Comparison of ENCODE assay signal across 1 cellular context in the genomic region with DNA sequence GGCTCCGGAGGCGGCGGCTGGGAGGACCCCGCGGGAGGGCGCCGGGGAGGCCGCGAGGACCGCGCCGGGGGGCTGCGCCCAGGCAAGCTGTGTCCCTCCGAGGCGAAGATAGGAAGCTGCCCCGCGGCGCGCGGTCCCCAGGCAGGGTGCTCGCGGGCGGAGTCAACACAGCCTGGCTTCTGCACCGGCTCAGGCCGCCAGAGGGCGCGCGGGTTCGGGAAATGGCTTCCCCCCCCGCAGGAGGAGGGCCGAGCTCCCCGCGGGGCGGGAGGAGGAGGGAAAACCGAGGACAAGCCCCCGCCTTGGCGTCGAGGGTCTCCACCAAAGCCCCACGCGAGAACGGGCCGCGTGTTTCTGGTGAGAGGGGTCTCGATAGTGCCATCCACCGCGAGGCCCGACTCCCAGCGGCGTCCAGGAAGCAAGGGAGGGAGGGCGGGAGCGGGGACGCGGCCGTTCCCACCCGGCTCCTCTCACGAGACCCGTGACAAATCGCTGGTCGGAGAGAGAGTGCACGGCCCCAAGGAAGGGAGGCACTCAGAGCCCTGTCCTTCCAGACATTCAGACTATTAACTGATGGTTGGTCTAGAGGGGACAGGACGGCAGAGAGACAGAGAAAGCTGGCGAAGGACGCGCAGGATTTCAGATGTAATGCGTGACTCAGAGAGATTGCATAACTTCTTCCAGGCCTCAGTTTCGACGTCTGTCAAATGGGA.
A peak's percentile ranks its signal among the peaks of the same experiment; 100 is the strongest.
TF ChIP-seq lines count a peak whose summit lies in the region.

No MANE protein-coding gene starts in this region.

TF ChIP-seq in HepG2, 621 proteins besides CTCF, POLR2A, EP300 and RAD21 (continued from another document and continues in another):
- no peak for TF ChIP-seq LRRFIP1 (CRISPR knock-in tag; conservative IDR thresholded peaks at IDR 0.05)
- 0 out of 2 replicates have a peak, but pooled peaks have one; percentile 46 for TF ChIP-seq THAP9 (CRISPR knock-in tag; IDR thresholded peaks at IDR 0.05; ENCODE audit: borderline replicate concordance)
- TF ChIP-seq, protein P1, sequence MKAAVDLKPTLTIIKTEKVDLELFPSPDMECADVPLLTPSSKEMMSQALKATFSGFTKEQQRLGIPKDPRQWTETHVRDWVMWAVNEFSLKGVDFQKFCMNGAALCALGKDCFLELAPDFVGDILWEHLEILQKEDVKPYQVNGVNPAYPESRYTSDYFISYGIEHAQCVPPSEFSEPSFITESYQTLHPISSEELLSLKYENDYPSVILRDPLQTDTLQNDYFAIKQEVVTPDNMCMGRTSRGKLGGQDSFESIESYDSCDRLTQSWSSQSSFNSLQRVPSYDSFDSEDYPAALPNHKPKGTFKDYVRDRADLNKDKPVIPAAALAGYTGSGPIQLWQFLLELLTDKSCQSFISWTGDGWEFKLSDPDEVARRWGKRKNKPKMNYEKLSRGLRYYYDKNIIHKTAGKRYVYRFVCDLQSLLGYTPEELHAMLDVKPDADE (CRISPR knock-in tag; IDR thresholded peaks at IDR 0.05): no peak
- TF ChIP-seq ZFAT (CRISPR knock-in tag; conservative IDR thresholded peaks at IDR 0.05): no peak
- TF ChIP-seq ZSCAN12 (CRISPR knock-in tag; IDR thresholded peaks at IDR 0.05): no peak
- peak; percentile 54; the same call in 1 of the 2 replicates for TF ChIP-seq ZNF782 (CRISPR knock-in tag; IDR thresholded peaks at IDR 0.05; ENCODE audit: borderline replicate concordance)
- TF ChIP-seq SNAPC5 (CRISPR knock-in tag; IDR thresholded peaks at IDR 0.05; ENCODE audit: borderline replicate concordance): peak; percentile 38; the same call in 1 of the 2 replicates
- no peak for TF ChIP-seq ZNF460 (CRISPR knock-in tag; IDR thresholded peaks at IDR 0.05; ENCODE audit: borderline replicate concordance)
- TF ChIP-seq ZNF205 (CRISPR knock-in tag; IDR thresholded peaks at IDR 0.05): no peak
- no peak for TF ChIP-seq DNMT1 (CRISPR knock-in tag; IDR thresholded peaks at IDR 0.05)
- TF ChIP-seq, protein P2, sequence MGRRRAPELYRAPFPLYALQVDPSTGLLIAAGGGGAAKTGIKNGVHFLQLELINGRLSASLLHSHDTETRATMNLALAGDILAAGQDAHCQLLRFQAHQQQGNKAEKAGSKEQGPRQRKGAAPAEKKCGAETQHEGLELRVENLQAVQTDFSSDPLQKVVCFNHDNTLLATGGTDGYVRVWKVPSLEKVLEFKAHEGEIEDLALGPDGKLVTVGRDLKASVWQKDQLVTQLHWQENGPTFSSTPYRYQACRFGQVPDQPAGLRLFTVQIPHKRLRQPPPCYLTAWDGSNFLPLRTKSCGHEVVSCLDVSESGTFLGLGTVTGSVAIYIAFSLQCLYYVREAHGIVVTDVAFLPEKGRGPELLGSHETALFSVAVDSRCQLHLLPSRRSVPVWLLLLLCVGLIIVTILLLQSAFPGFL (CRISPR knock-in tag; IDR thresholded peaks at IDR 0.05): no peak
- 0 out of 2 replicates have a peak, but pooled peaks have one; percentile 73 for TF ChIP-seq SAFB2 (CRISPR knock-in tag; IDR thresholded peaks at IDR 0.05; ENCODE audit: borderline replicate concordance, low read depth)
- TF ChIP-seq, protein P3, sequence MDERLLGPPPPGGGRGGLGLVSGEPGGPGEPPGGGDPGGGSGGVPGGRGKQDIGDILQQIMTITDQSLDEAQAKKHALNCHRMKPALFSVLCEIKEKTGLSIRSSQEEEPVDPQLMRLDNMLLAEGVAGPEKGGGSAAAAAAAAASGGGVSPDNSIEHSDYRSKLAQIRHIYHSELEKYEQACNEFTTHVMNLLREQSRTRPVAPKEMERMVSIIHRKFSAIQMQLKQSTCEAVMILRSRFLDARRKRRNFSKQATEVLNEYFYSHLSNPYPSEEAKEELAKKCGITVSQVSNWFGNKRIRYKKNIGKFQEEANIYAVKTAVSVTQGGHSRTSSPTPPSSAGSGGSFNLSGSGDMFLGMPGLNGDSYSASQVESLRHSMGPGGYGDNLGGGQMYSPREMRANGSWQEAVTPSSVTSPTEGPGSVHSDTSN (CRISPR knock-in tag; IDR thresholded peaks at IDR 0.05): no peak
- TF ChIP-seq HIVEP1 (CRISPR knock-in tag; IDR thresholded peaks at IDR 0.05): no peak
- peak; percentile 43 for TF ChIP-seq ASH2L (IDR thresholded peaks at IDR 0.05; ENCODE audit: insufficient read length, low read depth, low read length)
- TF ChIP-seq CBX1 (IDR thresholded peaks at IDR 0.05; ENCODE audit: low read depth): peak; percentile 62
- peak; percentile 91 for TF ChIP-seq ATF7-NPFF (CRISPR knock-in tag; IDR thresholded peaks at IDR 0.05; ENCODE audit: low read depth)
- TF ChIP-seq ESRRA (CRISPR knock-in tag; IDR thresholded peaks at IDR 0.05; ENCODE audit: low read depth): 0 out of 2 replicates have a peak, but pooled peaks have one; percentile 49
- no peak for TF ChIP-seq SMARCC2 (IDR thresholded peaks at IDR 0.05)
- peak; percentile 61; the same call in 1 of the 2 replicates for TF ChIP-seq SMYD3 (CRISPR knock-in tag; IDR thresholded peaks at IDR 0.05)
- TF ChIP-seq NAIF1 (CRISPR knock-in tag; IDR thresholded peaks at IDR 0.05; ENCODE audit: borderline replicate concordance): no peak
- no peak for TF ChIP-seq ZNF639 (CRISPR knock-in tag; conservative IDR thresholded peaks at IDR 0.05)
- no peak for TF ChIP-seq AGO2 (optimal IDR thresholded peaks at IDR 0.05; ENCODE audit: low read depth, low read length)
- no peak for TF ChIP-seq KLF11 (CRISPR knock-in tag; IDR thresholded peaks at IDR 0.05)
- no peak for TF ChIP-seq CREB3 (CRISPR knock-in tag; IDR thresholded peaks at IDR 0.05)
- TF ChIP-seq, protein P4, sequence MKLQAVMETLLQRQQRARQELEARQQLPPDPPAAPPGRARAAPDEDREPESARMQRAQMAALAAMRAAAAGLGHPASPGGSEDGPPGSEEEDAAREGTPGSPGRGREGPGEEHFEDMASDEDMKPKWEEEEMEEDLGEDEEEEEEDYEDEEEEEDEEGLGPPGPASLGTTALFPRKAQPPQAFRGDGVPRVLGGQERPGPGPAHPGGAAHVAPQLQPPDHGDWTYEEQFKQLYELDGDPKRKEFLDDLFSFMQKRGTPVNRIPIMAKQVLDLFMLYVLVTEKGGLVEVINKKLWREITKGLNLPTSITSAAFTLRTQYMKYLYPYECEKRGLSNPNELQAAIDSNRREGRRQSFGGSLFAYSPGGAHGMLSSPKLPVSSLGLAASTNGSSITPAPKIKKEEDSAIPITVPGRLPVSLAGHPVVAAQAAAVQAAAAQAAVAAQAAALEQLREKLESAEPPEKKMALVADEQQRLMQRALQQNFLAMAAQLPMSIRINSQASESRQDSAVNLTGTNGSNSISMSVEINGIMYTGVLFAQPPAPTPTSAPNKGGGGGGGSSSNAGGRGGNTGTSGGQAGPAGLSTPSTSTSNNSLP (IDR thresholded peaks at IDR 0.05; ENCODE audit: low read depth, low read length): peak; percentile 13; the same call in 1 of the 2 replicates
- no peak for TF ChIP-seq MATR3 (CRISPR knock-in tag; IDR thresholded peaks at IDR 0.05)
- TF ChIP-seq, protein P5, sequence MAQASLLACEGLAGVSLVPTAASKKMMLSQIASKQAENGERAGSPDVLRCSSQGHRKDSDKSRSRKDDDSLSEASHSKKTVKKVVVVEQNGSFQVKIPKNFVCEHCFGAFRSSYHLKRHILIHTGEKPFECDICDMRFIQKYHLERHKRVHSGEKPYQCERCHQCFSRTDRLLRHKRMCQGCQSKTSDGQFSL (CRISPR knock-in tag; IDR thresholded peaks at IDR 0.05): peak; percentile 100
- no peak for TF ChIP-seq IRX3 (CRISPR knock-in tag; IDR thresholded peaks at IDR 0.05; ENCODE audit: borderline replicate concordance, low read depth)
- 0 out of 2 replicates have a peak, but pooled peaks have one; percentile 29 for TF ChIP-seq ATF3 (CRISPR knock-in tag; IDR thresholded peaks at IDR 0.05)
- no peak for TF ChIP-seq ZNF329 (CRISPR knock-in tag; IDR thresholded peaks at IDR 0.05; ENCODE audit: low read depth)
- TF ChIP-seq, protein P6, sequence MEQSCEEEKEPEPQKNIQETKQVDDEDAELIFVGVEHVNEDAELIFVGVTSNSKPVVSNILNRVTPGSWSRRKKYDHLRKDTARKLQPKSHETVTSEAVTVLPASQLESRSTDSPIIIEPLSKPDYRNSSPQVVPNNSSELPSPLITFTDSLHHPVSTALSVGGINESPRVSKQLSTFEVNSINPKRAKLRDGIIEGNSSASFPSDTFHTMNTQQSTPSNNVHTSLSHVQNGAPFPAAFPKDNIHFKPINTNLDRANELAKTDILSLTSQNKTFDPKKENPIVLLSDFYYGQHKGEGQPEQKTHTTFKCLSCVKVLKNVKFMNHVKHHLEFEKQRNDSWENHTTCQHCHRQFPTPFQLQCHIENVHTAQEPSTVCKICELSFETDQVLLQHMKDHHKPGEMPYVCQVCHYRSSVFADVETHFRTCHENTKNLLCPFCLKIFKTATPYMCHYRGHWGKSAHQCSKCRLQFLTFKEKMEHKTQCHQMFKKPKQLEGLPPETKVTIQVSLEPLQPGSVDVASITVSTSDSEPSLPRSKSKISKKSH (CRISPR knock-in tag; IDR thresholded peaks at IDR 0.05; ENCODE audit: borderline replicate concordance): no peak
- no peak for TF ChIP-seq IRF2 (CRISPR knock-in tag; IDR thresholded peaks at IDR 0.05)
- TF ChIP-seq RCOR2 (CRISPR knock-in tag; IDR thresholded peaks at IDR 0.05): peak; percentile 68
